8 cellular contexts compared by ENCODE assay signal in genomic region chr1:205775015-205775716, GRCh38. TPM values are rescaled to one million over a fixed set of nuclear protein-coding genes. Genes with fewer than 3 reads are reported as not detected.
DNase-seq lines count a peak whose midpoint lies in the region; ATAC-seq and TF ChIP-seq lines count a peak whose summit lies in the region.

Gene RAB29 (minus strand): TSS chr1:205775482. CDS start chr1:205774956, 526 bp downstream.

- no peak for TF ChIP-seq CTCF in right lobe of liver (IDR thresholded peaks at IDR 0.05)

- H3K36me3 ChIP-seq in BLaER1 (peaks cover 3% of the 10 kb centered on the region; the same call in 1 of the 2 replicates), duodenal mucosa (ENCODE audit: control insufficient read depth in 1 of 2, insufficient read depth in 2 of 2, low read length in 2 of 2) (peaks cover 0 to 3% of the 10 kb centered on the region in 2 donors), right lobe of liver (peaks cover 0 to 4% (median under 1%) of the 10 kb centered on the region in 4 donors)

- peaks cover 29% of the 10 kb centered on the region for H3K4me1 ChIP-seq in BLaER1
- H3K4me1 ChIP-seq in duodenal mucosa (ENCODE audit: control insufficient read depth in 1 of 2, insufficient read depth in 2 of 2, low read length in 2 of 2): peaks cover 7 to 12% of the 10 kb centered on the region in 2 donors
- H3K4me1 ChIP-seq in right lobe of liver: no peaks in the 10 kb centered on the region

- peaks cover 10% of the 10 kb centered on the region; the same call in 1 of the 2 replicates for H3K9me3 ChIP-seq in BLaER1
- H3K9me3 ChIP-seq in duodenal mucosa (ENCODE audit: control insufficient read depth in 1 of 2, low read length in 2 of 2): no peaks in the 10 kb centered on the region
- H3K9me3 ChIP-seq in right lobe of liver: no peaks in the 10 kb centered on the region

- WGBS in right lobe of liver (ENCODE audit: insufficient coverage, low coverage, low lambda C conversion rate, missing lambda C conversion rate): under 1% methylated on average over 20 of the region's 40 CpGs

- DNase-seq in NCI-H748 treated with DMSO at 0.1 percent for 48 hours (lab: John Stamatoyannopoulos, UW) (peak; percentile 10), right lobe of liver (peak; percentile 79 to 86 (median 83))
- DNase-seq in activated CD4-positive, alpha-beta T cell treated with anti-CD3 and anti-CD28 coated beads, Interleukin-2, amount 50 U/mL, for 4 hours: peak; percentile 80 to 81
- peak; percentile 84 for DNase-seq in stimulated activated CD4-positive, alpha-beta T cell treated with anti-CD3 and anti-CD28 coated beads, Interleukin-4, amount 100 ng/mL, for 24 hours

- peak within 1 kb of the TSS; percentile 81 for H3K4me3 ChIP-seq in BLaER1
- peak within 1 kb of the TSS; percentile 91 to 95 for H3K4me3 ChIP-seq in duodenal mucosa (ENCODE audit: low read depth in 1 of 2, low read length in 2 of 2)
- H3K4me3 ChIP-seq in right lobe of liver: peak within 1 kb of the TSS; percentile 62 to 80 (median 77)

- peak; percentile 50 for TF ChIP-seq POLR2A in right lobe of liver (IDR thresholded peaks at IDR 0.05)

- ATAC-seq in GM19328 (IDR thresholded peaks at IDR 0.05; ENCODE audit: unreplicated experiment) (peak; percentile 76), HG03469 (IDR thresholded peaks at IDR 0.05; ENCODE audit: unreplicated experiment) (peak; percentile 40), right lobe of liver (peak; percentile 96 to 98 (median 98))

- intact Hi-C loops in right lobe of liver (cut with DNase I): no loop called here

- peak within 1 kb of the TSS; percentile 98 for H3K4me2 ChIP-seq in BLaER1

- H3K27ac ChIP-seq in BLaER1 (peak within 1 kb of the TSS; percentile 46; the same call in 1 of the 2 replicates), duodenal mucosa (ENCODE audit: low read depth, low read length) (peak within 1 kb of the TSS; percentile 75), right lobe of liver (peak within 1 kb of the TSS; percentile 54 to 78 (median 56))

- H3K9ac ChIP-seq in BLaER1 (peak within 1 kb of the TSS; percentile 77), duodenal mucosa (ENCODE audit: low read depth in 1 of 2, low read length in 2 of 2) (peak within 1 kb of the TSS; percentile 74 to 91)

- H3K27me3 ChIP-seq in BLaER1 (peaks cover 32% of the 10 kb centered on the region), duodenal mucosa (ENCODE audit: control insufficient read depth in 1 of 2, insufficient read depth in 2 of 2, low read length in 2 of 2) (no peaks in the 10 kb centered on the region), right lobe of liver (no peaks in the 10 kb centered on the region)

- H4K20me1 ChIP-seq in BLaER1: no peaks in the 10 kb centered on the region

RNA-seq across cellular contexts. Expression of gene RAB29, which starts in this region (rescaled TPM):
- 10 to 100 TPM; 16.4 to 26.8 (median 21.2) TPM for total RNA-seq in right lobe of liver

Comparison
In these comparisons a context has a peak if more than half of its experiments do, and no peak if none do; other contexts are left out.
1. Peak in every context shown above with its lines: DNase-seq, ATAC-seq, H3K4me3 ChIP-seq and H3K27ac ChIP-seq.
2. ATAC-seq: peak in every context shown above with its lines; median percentile 98 in right lobe of liver; 76 in GM19328; 40 in HG03469.
3. DNase-seq: peak in every context shown above with its lines; median percentile 84 in stimulated activated CD4-positive, alpha-beta T cell treated with anti-CD3 and anti-CD28 coated beads, Interleukin-4, amount 100 ng/mL, for 24 hours; 83 in right lobe of liver; 80 in activated CD4-positive, alpha-beta T cell treated with anti-CD3 and anti-CD28 coated beads, Interleukin-2, amount 50 U/mL, for 4 hours; 10 in NCI-H748 treated with DMSO at 0.1 percent for 48 hours.